Comparison of ENCODE assay signal across 12 cellular contexts in the genomic region with DNA sequence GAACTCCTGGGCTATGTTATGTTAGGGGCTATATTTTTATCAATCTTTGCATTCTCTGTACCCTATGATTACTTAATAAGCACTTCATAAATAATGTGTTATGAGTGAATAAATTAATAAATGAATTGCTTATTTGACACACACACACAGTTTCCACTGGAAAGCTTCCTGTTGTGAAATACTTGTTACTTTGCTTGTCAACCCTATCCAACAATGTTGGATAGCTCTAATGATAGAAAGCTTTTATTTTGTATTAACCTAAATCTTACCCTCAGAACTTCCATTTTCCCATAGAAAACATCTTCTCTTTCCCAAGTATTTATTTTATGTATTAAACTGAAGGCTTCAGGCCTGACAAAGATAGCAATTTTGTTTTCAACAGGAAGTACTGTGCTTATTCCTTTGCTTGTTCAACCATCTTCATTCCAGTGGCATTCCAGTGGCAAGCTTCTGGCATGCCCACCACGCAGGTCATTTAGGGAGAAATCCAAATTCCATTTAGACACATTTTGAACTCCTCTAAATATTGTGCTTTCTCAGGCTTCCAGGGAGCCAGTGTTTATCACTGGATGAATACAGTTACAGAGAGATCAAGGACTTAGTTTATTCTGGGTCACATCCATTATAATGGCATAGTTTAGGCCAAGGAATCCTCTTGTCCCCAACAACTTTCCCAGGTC.
A peak's percentile ranks its signal among the peaks of the same experiment; 100 is the strongest.
DNase-seq lines count a peak whose midpoint lies in the region; ATAC-seq and TF ChIP-seq lines count a peak whose summit lies in the region.
"Had no signal": no experiment of that assay in that cellular context is flagged by ENCODE, and none has a peak within 500 bp of the region (broad histone marks: within the 10 kb centered on the region; RNA-seq: fewer than 3 reads in every experiment).

No MANE protein-coding gene starts in this region.

- H3K27ac ChIP-seq in AG04450 (ENCODE audit: low read depth, low read length) (peak overlapping the region; percentile 95), esophagus (ENCODE audit: low read depth in 2 of 2, low read length in 1 of 2) (peak overlapping the region; percentile 39 to 47), mucosa of rectum (ENCODE audit: low read depth in 2 of 2, low read length in 2 of 2) (peak overlapping the region; percentile 1 to 43)

- CTCF ChIA-PET in AG04450 (lab: Charles Lee): interaction anchor here (1.9 kb wide), 1 partner anchor 588 kb away, joined by 5 read pairs; no protein-coding TSS in a partner anchor
- CTCF ChIA-PET in activated CD8-positive, alpha-beta T cell treated with anti-CD3 and anti-CD28 coated beads, Interleukin-2, amount 10 ng/mL, durations not matched to agents 7 days and 5 days (lab: Charles Lee): no interaction called here

- H3K9me3 Mint-ChIP-seq in activated CD8-positive, alpha-beta T cell treated with anti-CD3 and anti-CD28 coated beads, Interleukin-2, amount 10 ng/mL, durations not matched to agents 7 days and 5 days (ENCODE audit: insufficient read depth): no peaks in the 10 kb centered on the region
- H3K9me3 Mint-ChIP-seq: nephron progenitor cell had no signal

- POLR2A ChIA-PET in AG04450 (lab: Yijun Ruan, JAX): interaction anchor here (0.5 to 1.7 kb wide), 3 partner anchors 13 to 134 kb away, joined by 3 to 7 read pairs (median 4); a partner anchor contains a TSS
- POLR2A ChIA-PET in activated CD8-positive, alpha-beta T cell treated with anti-CD3 and anti-CD28 coated beads, Interleukin-2, amount 10 ng/mL, durations not matched to agents 7 days and 5 days (lab: Charles Lee): no interaction called here

- H3K27me3 Mint-ChIP-seq in activated CD8-positive, alpha-beta T cell treated with anti-CD3 and anti-CD28 coated beads, Interleukin-2, amount 10 ng/mL, durations not matched to agents 7 days and 5 days (ENCODE audit: low read depth): peaks cover 2% of the 10 kb centered on the region

- H3K4me3 ChIP-seq in AG04450 (ENCODE audit: low read depth, low read length): no peak overlapping the region
- H3K4me3 ChIP-seq in esophagus (ENCODE audit: low read depth in 1 of 2, low read length in 2 of 2): no peak overlapping the region
- H3K4me3 ChIP-seq in mucosa of rectum (ENCODE audit: low read length in 2 of 2): no peak overlapping the region

- no peak overlapping the region for H3K27ac Mint-ChIP-seq in activated CD8-positive, alpha-beta T cell treated with anti-CD3 and anti-CD28 coated beads, Interleukin-2, amount 10 ng/mL, durations not matched to agents 7 days and 5 days
- H3K27ac Mint-ChIP-seq: nephron progenitor cell had no signal

- no peaks in the 10 kb centered on the region for H3K27me3 ChIP-seq in AG04450 (ENCODE audit: control insufficient read depth, insufficient read depth, low read length)
- no peaks in the 10 kb centered on the region for H3K27me3 ChIP-seq in esophagus (ENCODE audit: control insufficient read depth in 1 of 2, insufficient read depth in 2 of 2, low read length in 2 of 2)
- no peaks in the 10 kb centered on the region for H3K27me3 ChIP-seq in mucosa of rectum (ENCODE audit: control insufficient read depth in 2 of 2, insufficient read depth in 2 of 2, low read length in 2 of 2)

- H3K36me3 ChIP-seq in esophagus (ENCODE audit: control insufficient read depth in 2 of 2, insufficient read depth in 2 of 2, low read length in 1 of 2): no peaks in the 10 kb centered on the region
- H3K36me3 ChIP-seq in mucosa of rectum (ENCODE audit: control insufficient read depth in 2 of 2, insufficient read depth in 2 of 2, low read length in 2 of 2): no peaks in the 10 kb centered on the region

- H3K4me1 Mint-ChIP-seq in activated CD8-positive, alpha-beta T cell treated with anti-CD3 and anti-CD28 coated beads, Interleukin-2, amount 10 ng/mL, durations not matched to agents 7 days and 5 days (ENCODE audit: low read depth): no peaks in the 10 kb centered on the region

- 68 to 69% methylated on average over 1 of the region's 1 CpG for WGBS in esophagus, 2 donors

- TF ChIP-seq CTCF in AG04450 (IDR thresholded peaks at IDR 0.05; ENCODE audit: low read depth, low read length): no peak

- peaks cover 0 to 2% of the 10 kb centered on the region in 2 donors for H3K4me1 ChIP-seq in esophagus (ENCODE audit: control insufficient read depth in 2 of 2, insufficient read depth in 2 of 2, low read length in 1 of 2)
- H3K4me1 ChIP-seq in mucosa of rectum (ENCODE audit: control insufficient read depth in 2 of 2, insufficient read depth in 2 of 2, low read length in 2 of 2): no peaks in the 10 kb centered on the region

- no peak overlapping the region for H3K9ac ChIP-seq in mucosa of rectum (ENCODE audit: low read depth in 1 of 2, low read length in 2 of 2)

- no peak for ATAC-seq in GM18520 (IDR thresholded peaks at IDR 0.05; ENCODE audit: unreplicated experiment)
- no peak for ATAC-seq in activated CD8-positive, alpha-beta T cell treated with anti-CD3 and anti-CD28 coated beads, Interleukin-2, amount 10 ng/mL, durations not matched to agents 7 days and 5 days

- H3K36me3 Mint-ChIP-seq in activated CD8-positive, alpha-beta T cell treated with anti-CD3 and anti-CD28 coated beads, Interleukin-2, amount 10 ng/mL, durations not matched to agents 7 days and 5 days (ENCODE audit: low read depth): no peaks in the 10 kb centered on the region
- H3K36me3 Mint-ChIP-seq: CD4-positive, CD25-positive, alpha-beta regulatory T cell had no signal

- DNase-seq in AG04450 (ENCODE audit: low read depth, low spot score): peak; percentile 61
- peak; percentile 81 for DNase-seq in RPMI7951 (ENCODE audit: low read depth)
- no peak for DNase-seq in stimulated activated CD4-positive, alpha-beta T cell treated with anti-CD3 and anti-CD28 coated beads, Interleukin-2, amount 100 ng/mL, for 24 hours
- DNase-seq in activated CD8-positive, alpha-beta T cell treated with anti-CD3 and anti-CD28 coated beads, Interleukin-2, amount 10 ng/mL, durations not matched to agents 7 days and 5 days: no peak
- DNase-seq in NCI-H187 treated with DMSO at 0.1 percent for 48 hours (lab: John Stamatoyannopoulos, UW): no peak
- DNase-seq: activated gamma-delta T cell treated with Interleukin-2 at 50 U/mL for 16 hours; CD4-positive, CD25-positive, alpha-beta regulatory T cell; NCI-H1092 treated with DMSO at 0.1 percent for 48 hours; nephron progenitor cell had no signal

- no peak overlapping the region for H3K4me3 Mint-ChIP-seq in activated CD8-positive, alpha-beta T cell treated with anti-CD3 and anti-CD28 coated beads, Interleukin-2, amount 10 ng/mL, durations not matched to agents 7 days and 5 days
- H3K4me3 Mint-ChIP-seq: CD4-positive, CD25-positive, alpha-beta regulatory T cell; nephron progenitor cell had no signal

- H3K9me3 ChIP-seq in AG04450 (ENCODE audit: control insufficient read depth, insufficient read depth, low read length) (no peaks in the 10 kb centered on the region), esophagus (ENCODE audit: control insufficient read depth in 2 of 2, insufficient read depth in 1 of 2, low read depth in 1 of 2, low read length in 1 of 2) (no peaks in the 10 kb centered on the region), mucosa of rectum (ENCODE audit: control insufficient read depth in 2 of 2, low read length in 2 of 2) (no peaks in the 10 kb centered on the region)

Comparison
In these comparisons a context has a peak if more than half of its experiments do, and no peak if none do; other contexts are left out.
1. DNase-seq: peak in AG04450 (single experiment) and RPMI7951 (single experiment); none in stimulated activated CD4-positive, alpha-beta T cell treated with anti-CD3 and anti-CD28 coated beads, Interleukin-2, amount 100 ng/mL, for 24 hours (0 of 2), activated CD8-positive, alpha-beta T cell treated with anti-CD3 and anti-CD28 coated beads, Interleukin-2, amount 10 ng/mL, durations not matched to agents 7 days and 5 days (single experiment) and NCI-H187 treated with DMSO at 0.1 percent for 48 hours (single experiment).
2. H3K27ac ChIP-seq: peak in every context shown above with its lines; median percentile 95 in AG04450; 43 in esophagus; 22 in mucosa of rectum.